In genomic region chr3:75075158-75075557, GRCh38 we compare ENCODE assay signal across 8 cellular contexts.
"Had no signal": no experiment of that assay in that cellular context is flagged by ENCODE, and none has a peak within 500 bp of the region (broad histone marks: within the 10 kb centered on the region; RNA-seq: fewer than 3 reads in every experiment).

No MANE protein-coding gene starts in this region.

- H3K4me3 ChIP-seq: GM12878 had no signal

- ATAC-seq: GM12878 had no signal

- FAIRE-seq: G401.6, GM12878, GM12891, GM12892, GM18507, GM19239 had no signal

- DNase-seq: GDM1, GF-D8 had no signal
